8 cellular contexts compared by ENCODE assay signal in the genomic region with DNA sequence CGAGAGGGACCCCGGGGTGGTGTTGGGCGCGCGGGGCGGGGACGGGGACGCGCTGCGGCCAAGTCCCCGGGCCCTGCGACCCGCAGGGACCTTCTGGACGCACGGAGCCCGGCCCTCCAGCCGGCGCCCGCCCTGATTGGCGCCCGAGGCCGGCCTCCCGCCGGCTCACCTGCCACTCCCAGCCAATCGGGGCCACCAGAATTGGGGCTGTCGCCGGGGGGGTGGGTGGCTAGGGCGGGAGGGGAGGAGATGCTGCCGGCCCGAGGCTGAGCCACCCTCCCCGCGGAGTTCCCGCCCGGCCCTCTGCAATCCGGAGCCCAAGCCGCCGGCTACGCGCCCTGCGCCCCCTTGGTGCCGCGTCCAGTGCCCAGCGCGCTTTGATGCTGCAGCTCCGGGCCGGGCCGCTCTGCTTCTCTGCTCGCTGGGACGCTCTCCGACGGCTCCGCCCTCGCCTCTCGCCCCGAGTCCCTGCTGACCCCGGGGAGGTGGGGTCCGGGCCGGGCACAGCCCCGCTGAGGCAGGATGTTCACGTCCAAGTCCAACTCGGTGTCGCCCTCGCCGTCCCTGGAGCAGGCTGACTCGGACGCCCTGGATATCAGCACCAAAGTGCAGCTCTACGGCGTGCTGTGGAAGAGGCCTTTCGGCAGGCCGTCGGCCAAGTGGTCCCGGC. TPM values are rescaled to one million over a fixed set of nuclear protein-coding genes. Genes with fewer than 3 reads are reported as not detected.
DNase-seq lines count a peak whose midpoint lies in the region; ATAC-seq and TF ChIP-seq lines count a peak whose summit lies in the region.

Gene PLEKHD1, plus strand, starts transcription at position 285 of the 670 bp plus-strand sequence. Its CDS starts 238 bp downstream, at position 523.

- intact Hi-C loops in left lung (cut with DNase I) = no loop called here

- H3K27ac ChIP-seq in left lung (no peak within 1 kb of the TSS), thymus (ENCODE audit: low read depth) (no peak within 1 kb of the TSS)

- in situ Hi-C loops in T47D (cut with HindIII; ENCODE audit: low pct_unique_long_range_greater_than_20kb, low sequenced_read_pairs) = no loop called here

- peak; percentile 26 to 84 (median 80) for DNase-seq in NCI-H1417 (lab: John Stamatoyannopoulos, UW)
- DNase-seq in NCI-H1417 treated with DMSO at 0.1 percent for 48 hours (lab: John Stamatoyannopoulos, UW) = no peak
- DNase-seq in T47D (ENCODE audit: low read depth in 1 of 2, low spot score in 1 of 2) = peak; percentile 88 to 100
- DNase-seq in left lung = peak; percentile 59 to 83
- no peak for DNase-seq in activated T-cell treated with anti-CD3 and anti-CD28 coated beads for 4 hours
- DNase-seq in amniotic stem cell (lab: John Stamatoyannopoulos, UW) = no peak

- peaks cover 13 to 19% of the 10 kb centered on the region in 2 donors for H3K4me1 ChIP-seq in left lung
- H3K4me1 ChIP-seq in thymus (ENCODE audit: control insufficient read depth, insufficient read depth, low read length) = no peaks in the 10 kb centered on the region

- H3K36me3 ChIP-seq in left lung (no peaks in the 10 kb centered on the region), thymus (ENCODE audit: control insufficient read depth, insufficient read depth) (no peaks in the 10 kb centered on the region)

- peak; percentile 95 for ATAC-seq in left lung
- ATAC-seq in GM21529 (IDR thresholded peaks at IDR 0.05; ENCODE audit: unreplicated experiment) = no peak

- no peak for TF ChIP-seq CTCF in left lung (IDR thresholded peaks at IDR 0.05)

- H3K9me3 ChIP-seq in left lung = no peaks in the 10 kb centered on the region
- no peaks in the 10 kb centered on the region for H3K9me3 ChIP-seq in thymus (ENCODE audit: control insufficient read depth)

- H3K27me3 ChIP-seq in left lung (peaks cover 30 to 72% of the 10 kb centered on the region in 2 donors), thymus (ENCODE audit: control insufficient read depth, insufficient read depth) (peaks cover 44% of the 10 kb centered on the region)

- peak within 1 kb of the TSS; percentile 22 to 38 for H3K4me3 ChIP-seq in left lung
- peak within 1 kb of the TSS; percentile 5 for H3K4me3 ChIP-seq in thymus (ENCODE audit: low read length)

- 3% methylated on average over 72 of the region's 72 CpGs for WGBS in thymus

RNA-seq across cellular contexts. Expression of gene PLEKHD1, which starts in this region (rescaled TPM):
- total RNA-seq in left lung = under 1 TPM; 0.16 to 0.61 TPM
- polyA plus RNA-seq in thymus = 0.30 TPM

Comparison
In these comparisons a context has a peak if more than half of its experiments do, and no peak if none do; other contexts are left out.
1. DNase-seq: peak in NCI-H1417 (3 of 3) and T47D (2 of 2); none in NCI-H1417 treated with DMSO at 0.1 percent for 48 hours (single experiment), activated T-cell treated with anti-CD3 and anti-CD28 coated beads for 4 hours (single experiment) and amniotic stem cell (single experiment).
2. Peak in DNase-seq, ATAC-seq and H3K4me3 ChIP-seq in left lung; RNA of the gene not detected or under 1 TPM.